Comparison of ENCODE assay signal across 7 cellular contexts in genomic region chr19:39688637-39689036, GRCh38. TPM values are rescaled to one million over a fixed set of nuclear protein-coding genes. Genes with fewer than 3 reads are reported as not detected.
"Had no signal": no experiment of that assay in that cellular context is flagged by ENCODE, and none has a peak within 500 bp of the region (broad histone marks: within the 10 kb centered on the region; RNA-seq: fewer than 3 reads in every experiment).

No MANE protein-coding gene starts in this region.

RNA-seq across cellular contexts. Expression of gene LGALS14, which starts 15.6 kb away (rescaled TPM):
- total RNA-seq: GM23248, H4, H7, HFFc6, HT1080, IMR-90, K562 had no signal
- polyA plus RNA-seq: GM23248, IMR-90, K562 had no signal

RNA-seq across cellular contexts. Expression of gene LGALS16, which starts 32.9 kb away (rescaled TPM):
- total RNA-seq: GM23248, H4, H7, HFFc6, HT1080, IMR-90, K562 had no signal
- polyA plus RNA-seq: GM23248, IMR-90, K562 had no signal

RNA-seq across cellular contexts. Expression of gene CLC, which starts 49.2 kb away (rescaled TPM):
- total RNA-seq: GM23248, H7, HFFc6, HT1080, IMR-90 had no signal
- polyA plus RNA-seq: GM23248, IMR-90 had no signal
